11 cellular contexts compared by ENCODE assay signal in the genomic region with DNA sequence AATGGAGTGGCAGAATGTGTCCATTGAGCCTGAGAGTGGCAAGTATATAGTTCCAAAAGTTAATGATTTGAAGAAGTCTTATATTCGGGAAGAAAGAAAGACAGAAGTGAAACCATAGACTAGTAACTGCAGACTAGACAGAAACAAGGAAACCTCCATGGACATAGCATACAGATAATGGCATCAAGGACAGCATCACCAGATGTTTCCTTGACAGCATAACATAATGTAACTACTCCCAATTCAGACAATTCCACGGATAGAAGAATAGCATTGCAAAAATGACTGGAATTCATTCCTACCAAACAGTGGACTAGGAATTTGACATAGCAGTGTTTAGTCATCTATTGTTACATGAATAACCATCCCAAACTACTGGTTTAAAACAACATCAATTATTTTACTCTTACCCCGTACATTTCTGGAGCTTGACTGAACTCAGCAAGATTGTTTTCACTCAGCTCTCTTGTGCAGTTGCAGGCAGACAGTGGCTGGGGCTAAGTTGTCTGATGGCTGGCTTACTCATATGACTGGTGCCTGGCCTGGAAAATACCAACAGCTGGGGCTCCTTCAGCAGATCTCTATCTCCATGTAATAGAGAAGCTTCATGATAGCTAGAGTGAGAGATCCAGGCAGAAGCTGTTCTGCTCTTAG.
A peak's percentile ranks its signal among the peaks of the same experiment; 100 is the strongest.
DNase-seq lines count a peak whose midpoint lies in the region; ATAC-seq and TF ChIP-seq lines count a peak whose summit lies in the region.
"Had no signal": no experiment of that assay in that cellular context is flagged by ENCODE, and none has a peak within 500 bp of the region (broad histone marks: within the 10 kb centered on the region; RNA-seq: fewer than 3 reads in every experiment).

No MANE protein-coding gene starts in this region.

- ATAC-seq in HG03175 (IDR thresholded peaks at IDR 0.05; ENCODE audit: unreplicated experiment) = peak; percentile 61

- H3K27me3 Mint-ChIP-seq in activated CD4-positive, alpha-beta memory T cell treated with anti-CD3 and anti-CD28 coated beads for 36 hours = peaks cover 1% of the 10 kb centered on the region
- no peaks in the 10 kb centered on the region for H3K27me3 Mint-ChIP-seq in activated CD4-positive, alpha-beta memory T cell treated with anti-CD3 and anti-CD28 coated beads, Interleukin-2, amount 10 ng/mL, durations not matched to agents 7 days and 5 days
- peaks cover 2% of the 10 kb centered on the region for H3K27me3 Mint-ChIP-seq in activated T-helper 1 cell treated with anti-CD3 and anti-CD28 coated beads, Interleukin-12 subunit alpha, Interleukin-12 subunit beta, Interleukin-2, Interleukin-4 antibody, amounts not matched to agents 30 ng/mL and 10 ng/mL and 1 ng/mL, durations not matched to agents 14 hours and 24 hours and 36 hours (ENCODE audit: insufficient read depth)

- no peaks in the 10 kb centered on the region for H3K79me2 ChIP-seq in smooth muscle cell (ENCODE audit: low read depth)

- CTCF ChIA-PET in activated CD4-positive, alpha-beta memory T cell treated with anti-CD3 and anti-CD28 coated beads for 36 hours (lab: Charles Lee) = no interaction called here
- CTCF ChIA-PET in activated CD4-positive, alpha-beta memory T cell treated with anti-CD3 and anti-CD28 coated beads, Interleukin-2, amount 10 ng/mL, durations not matched to agents 7 days and 5 days (lab: Charles Lee) = no interaction called here

- no peak for TF ChIP-seq POLR2A in suprapubic skin (IDR thresholded peaks at IDR 0.05)

- peak overlapping the region; percentile 59 for H3K4me2 ChIP-seq in smooth muscle cell

- H3K27me3 ChIP-seq in smooth muscle cell (ENCODE audit: low read depth) (no peaks in the 10 kb centered on the region), suprapubic skin (no peaks in the 10 kb centered on the region)
- H3K27me3 ChIP-seq: BLaER1 treated with 17β-estradiol and CSF1 and Interleukin-3, amounts not matched to agents 10 nM and 100 nM had no signal

- H3K4me3 ChIP-seq in cardiac fibroblast (replicated peaks in 1 of 2; ENCODE audit: low read depth in 2 of 2, low read length in 2 of 2) (no peak overlapping the region), smooth muscle cell (no peak overlapping the region), suprapubic skin (no peak overlapping the region)
- H3K4me3 ChIP-seq: BLaER1 treated with 17β-estradiol and CSF1 and Interleukin-3, amounts not matched to agents 10 nM and 100 nM had no signal

- POLR2A ChIA-PET in activated CD4-positive, alpha-beta memory T cell treated with anti-CD3 and anti-CD28 coated beads for 36 hours (lab: Charles Lee) = no interaction called here
- POLR2A ChIA-PET in activated CD4-positive, alpha-beta memory T cell treated with anti-CD3 and anti-CD28 coated beads, Interleukin-2, amount 10 ng/mL, durations not matched to agents 7 days and 5 days (lab: Charles Lee) = no interaction called here

- H3K9me3 ChIP-seq in smooth muscle cell (replicated peaks; ENCODE audit: low read depth) (no peaks in the 10 kb centered on the region), suprapubic skin (no peaks in the 10 kb centered on the region)

- peak; percentile 31 for DNase-seq in activated CD4-positive, alpha-beta memory T cell treated with anti-CD3 and anti-CD28 coated beads for 36 hours
- DNase-seq in activated CD4-positive, alpha-beta memory T cell treated with anti-CD3 and anti-CD28 coated beads, Interleukin-2, amount 10 ng/mL, durations not matched to agents 7 days and 5 days = no peak
- DNase-seq in cardiac fibroblast (ENCODE audit: low read depth in 2 of 2) (peak; percentile 77 to 97), smooth muscle cell (lab: John Stamatoyannopoulos, UW; ENCODE audit: unreplicated experiment) (no peak), suprapubic skin (ENCODE audit: low spot score in 2 of 2) (no peak)
- no peak for DNase-seq in stimulated activated CD4-positive, alpha-beta T cell treated with anti-CD3 and anti-CD28 coated beads, Interleukin-2, amount 100 ng/mL, for 48 hours
- no peak for DNase-seq in activated T-helper 1 cell treated with anti-CD3 and anti-CD28 coated beads, Interleukin-12 subunit alpha, Interleukin-12 subunit beta, Interleukin-2, Interleukin-4 antibody, amounts not matched to agents 30 ng/mL and 10 ng/mL and 1 ng/mL, durations not matched to agents 14 hours and 24 hours and 36 hours (ENCODE audit: low spot score)
- DNase-seq: Kasumi-1, left cardiac atrium had no signal

- WGBS in smooth muscle cell (ENCODE audit: low lambda C conversion rate) = 42% methylated on average over 3 of the region's 3 CpGs
- WGBS in suprapubic skin = 60% methylated on average over 3 of the region's 3 CpGs

- H3K4me1 Mint-ChIP-seq in activated CD4-positive, alpha-beta memory T cell treated with anti-CD3 and anti-CD28 coated beads for 36 hours (ENCODE audit: low read depth) = peaks cover 6% of the 10 kb centered on the region
- H3K4me1 Mint-ChIP-seq in activated CD4-positive, alpha-beta memory T cell treated with anti-CD3 and anti-CD28 coated beads, Interleukin-2, amount 10 ng/mL, durations not matched to agents 7 days and 5 days = peaks cover 10% of the 10 kb centered on the region
- H3K4me1 Mint-ChIP-seq in activated T-helper 1 cell treated with anti-CD3 and anti-CD28 coated beads, Interleukin-12 subunit alpha, Interleukin-12 subunit beta, Interleukin-2, Interleukin-4 antibody, amounts not matched to agents 30 ng/mL and 10 ng/mL and 1 ng/mL, durations not matched to agents 14 hours and 24 hours and 36 hours (ENCODE audit: low read depth) = peaks cover 4% of the 10 kb centered on the region

- H3K9ac ChIP-seq in smooth muscle cell (ENCODE audit: low read depth) = peak overlapping the region; percentile 40
- H3K9ac ChIP-seq: BLaER1 treated with 17β-estradiol and CSF1 and Interleukin-3, amounts not matched to agents 10 nM and 100 nM had no signal

- H3F3A ChIP-seq in smooth muscle cell (ENCODE audit: low read depth) = peaks cover 12% of the 10 kb centered on the region

- peak overlapping the region; percentile 89 for H3K27ac ChIP-seq in smooth muscle cell (ENCODE audit: low read depth)
- no peak overlapping the region for H3K27ac ChIP-seq in suprapubic skin

- H3K4me3 Mint-ChIP-seq in activated CD4-positive, alpha-beta memory T cell treated with anti-CD3 and anti-CD28 coated beads for 36 hours = no peak overlapping the region
- no peak overlapping the region for H3K4me3 Mint-ChIP-seq in activated CD4-positive, alpha-beta memory T cell treated with anti-CD3 and anti-CD28 coated beads, Interleukin-2, amount 10 ng/mL, durations not matched to agents 7 days and 5 days
- H3K4me3 Mint-ChIP-seq in activated T-helper 1 cell treated with anti-CD3 and anti-CD28 coated beads, Interleukin-12 subunit alpha, Interleukin-12 subunit beta, Interleukin-2, Interleukin-4 antibody, amounts not matched to agents 30 ng/mL and 10 ng/mL and 1 ng/mL, durations not matched to agents 14 hours and 24 hours and 36 hours = no peak overlapping the region

- intact Hi-C loops in activated CD4-positive, alpha-beta memory T cell treated with anti-CD3 and anti-CD28 coated beads for 36 hours (cut with micrococcal nuclease) = no loop called here
- intact Hi-C loops in activated T-helper 1 cell treated with anti-CD3 and anti-CD28 coated beads, Interleukin-12 subunit alpha, Interleukin-12 subunit beta, Interleukin-2, Interleukin-4 antibody, amounts not matched to agents 30 ng/mL and 10 ng/mL and 1 ng/mL, durations not matched to agents 14 hours and 24 hours and 36 hours (cut with micrococcal nuclease) = no loop called here

- no peak for TF ChIP-seq CTCF in cardiac fibroblast (IDR thresholded peaks at IDR 0.05; ENCODE audit: low read depth, low read length)
- no peak for TF ChIP-seq CTCF in smooth muscle cell (IDR thresholded peaks at IDR 0.05; ENCODE audit: borderline replicate concordance, insufficient read depth, poor library complexity, severe bottlenecking)
- no peak for TF ChIP-seq CTCF in suprapubic skin (IDR thresholded peaks at IDR 0.05)

- H2AFZ ChIP-seq in smooth muscle cell (ENCODE audit: low read depth) = no peak overlapping the region

- no peak overlapping the region for H3K27ac Mint-ChIP-seq in activated CD4-positive, alpha-beta memory T cell treated with anti-CD3 and anti-CD28 coated beads for 36 hours
- no peak overlapping the region for H3K27ac Mint-ChIP-seq in activated CD4-positive, alpha-beta memory T cell treated with anti-CD3 and anti-CD28 coated beads, Interleukin-2, amount 10 ng/mL, durations not matched to agents 7 days and 5 days
- no peak overlapping the region for H3K27ac Mint-ChIP-seq in activated T-helper 1 cell treated with anti-CD3 and anti-CD28 coated beads, Interleukin-12 subunit alpha, Interleukin-12 subunit beta, Interleukin-2, Interleukin-4 antibody, amounts not matched to agents 30 ng/mL and 10 ng/mL and 1 ng/mL, durations not matched to agents 14 hours and 24 hours and 36 hours

- H3K36me3 Mint-ChIP-seq in activated CD4-positive, alpha-beta memory T cell treated with anti-CD3 and anti-CD28 coated beads for 36 hours = no peaks in the 10 kb centered on the region
- peaks cover 2% of the 10 kb centered on the region for H3K36me3 Mint-ChIP-seq in activated CD4-positive, alpha-beta memory T cell treated with anti-CD3 and anti-CD28 coated beads, Interleukin-2, amount 10 ng/mL, durations not matched to agents 7 days and 5 days (ENCODE audit: low read depth)
- peaks cover 5% of the 10 kb centered on the region for H3K36me3 Mint-ChIP-seq in activated T-helper 1 cell treated with anti-CD3 and anti-CD28 coated beads, Interleukin-12 subunit alpha, Interleukin-12 subunit beta, Interleukin-2, Interleukin-4 antibody, amounts not matched to agents 30 ng/mL and 10 ng/mL and 1 ng/mL, durations not matched to agents 14 hours and 24 hours and 36 hours (ENCODE audit: low read depth)

- no peak for TF ChIP-seq EP300 in suprapubic skin (IDR thresholded peaks at IDR 0.05)

- no peaks in the 10 kb centered on the region for H4K20me1 ChIP-seq in smooth muscle cell (ENCODE audit: low read depth)
- H4K20me1 ChIP-seq: BLaER1 treated with 17β-estradiol and CSF1 and Interleukin-3, amounts not matched to agents 10 nM and 100 nM had no signal

- H3K36me3 ChIP-seq in smooth muscle cell (ENCODE audit: low read depth) (no peaks in the 10 kb centered on the region), suprapubic skin (no peaks in the 10 kb centered on the region)
- H3K36me3 ChIP-seq: BLaER1 treated with 17β-estradiol and CSF1 and Interleukin-3, amounts not matched to agents 10 nM and 100 nM had no signal

- no peaks in the 10 kb centered on the region for H3K4me1 ChIP-seq in smooth muscle cell (ENCODE audit: low read depth)
- no peaks in the 10 kb centered on the region for H3K4me1 ChIP-seq in suprapubic skin

- peaks cover 2% of the 10 kb centered on the region for H3K9me3 Mint-ChIP-seq in activated CD4-positive, alpha-beta memory T cell treated with anti-CD3 and anti-CD28 coated beads for 36 hours
- peaks cover 15% of the 10 kb centered on the region for H3K9me3 Mint-ChIP-seq in activated CD4-positive, alpha-beta memory T cell treated with anti-CD3 and anti-CD28 coated beads, Interleukin-2, amount 10 ng/mL, durations not matched to agents 7 days and 5 days
- H3K9me3 Mint-ChIP-seq in activated T-helper 1 cell treated with anti-CD3 and anti-CD28 coated beads, Interleukin-12 subunit alpha, Interleukin-12 subunit beta, Interleukin-2, Interleukin-4 antibody, amounts not matched to agents 30 ng/mL and 10 ng/mL and 1 ng/mL, durations not matched to agents 14 hours and 24 hours and 36 hours = peaks cover 8% of the 10 kb centered on the region

Comparison
In these comparisons a context has a peak if more than half of its experiments do, and no peak if none do; other contexts are left out.
1. DNase-seq: peak in activated CD4-positive, alpha-beta memory T cell treated with anti-CD3 and anti-CD28 coated beads for 36 hours (single experiment) and cardiac fibroblast (2 of 2); none in activated CD4-positive, alpha-beta memory T cell treated with anti-CD3 and anti-CD28 coated beads, Interleukin-2, amount 10 ng/mL, durations not matched to agents 7 days and 5 days (single experiment), smooth muscle cell (single experiment), suprapubic skin (0 of 2), stimulated activated CD4-positive, alpha-beta T cell treated with anti-CD3 and anti-CD28 coated beads, Interleukin-2, amount 100 ng/mL, for 48 hours (0 of 2) and activated T-helper 1 cell treated with anti-CD3 and anti-CD28 coated beads, Interleukin-12 subunit alpha, Interleukin-12 subunit beta, Interleukin-2, Interleukin-4 antibody, amounts not matched to agents 30 ng/mL and 10 ng/mL and 1 ng/mL, durations not matched to agents 14 hours and 24 hours and 36 hours (single experiment).